ENCODE assay signal across 8 cellular contexts in the genomic region with DNA sequence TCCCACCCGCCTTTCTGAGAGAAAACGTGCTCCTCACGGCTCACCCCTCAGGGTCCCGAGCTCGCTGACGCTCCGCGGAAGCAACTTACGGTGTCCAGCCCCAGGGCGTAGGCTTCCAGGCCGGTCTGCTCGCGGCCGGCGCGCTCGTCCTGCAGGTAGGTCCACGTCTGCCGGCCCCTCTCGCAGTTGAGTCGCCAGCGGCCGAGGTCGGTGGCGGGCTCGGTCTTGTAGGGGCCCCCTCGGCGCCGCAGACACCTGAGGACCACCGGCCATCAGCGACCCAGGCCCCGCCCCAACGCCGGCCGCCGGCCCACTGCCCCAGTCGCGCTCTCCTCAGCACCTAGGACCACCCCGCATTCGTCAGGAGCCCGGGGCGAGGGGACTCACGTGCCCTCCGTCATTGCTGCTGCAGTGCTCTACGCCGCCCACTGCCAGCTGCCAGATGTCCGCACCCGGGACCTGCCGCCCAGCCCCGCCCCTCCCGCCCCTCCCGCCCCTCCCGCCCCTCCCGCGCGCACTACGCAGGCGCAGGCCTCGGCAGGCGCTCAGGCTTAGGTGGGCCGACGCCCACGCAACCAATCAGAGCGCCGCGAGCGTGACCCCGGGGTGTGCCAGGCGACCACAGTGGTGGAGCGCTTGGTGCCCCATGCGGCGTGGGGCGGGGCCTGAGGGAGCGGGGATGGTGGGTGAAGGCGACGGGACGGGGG. TPM values are rescaled to one million over a fixed set of nuclear protein-coding genes. Genes with fewer than 3 reads are reported as not detected.
A peak's percentile ranks its signal among the peaks of the same experiment; 100 is the strongest.
DNase-seq lines count a peak whose midpoint lies in the region; ATAC-seq and TF ChIP-seq lines count a peak whose summit lies in the region.

A gene (minus strand): TSS at position 430 of the 707 bp plus-strand sequence. CDS start 29 bp downstream, at position 401.

- ATAC-seq in GM19452 (IDR thresholded peaks at IDR 0.05; ENCODE audit: unreplicated experiment), result peak; percentile 81

- POLR2A ChIA-PET in activated CD4-positive, alpha-beta memory T cell treated with anti-CD3 and anti-CD28 coated beads for 36 hours (lab: Charles Lee), result no interaction called here

- H3K9me3 Mint-ChIP-seq in CD14-positive monocyte, result peaks cover 0 to 7% (median 1%) of the 10 kb centered on the region in 7 donors
- no peaks in the 10 kb centered on the region for H3K9me3 Mint-ChIP-seq in activated CD4-positive, alpha-beta memory T cell treated with anti-CD3 and anti-CD28 coated beads for 36 hours

- peak within 1 kb of the TSS; percentile 72 to 98 (median 83) for H3K4me3 ChIP-seq in liver (ENCODE audit: low read depth in 1 of 3, low read length in 3 of 3)

- no peaks in the 10 kb centered on the region for H3K27me3 ChIP-seq in liver (ENCODE audit: control insufficient read depth in 4 of 4, insufficient read depth in 4 of 4, low read length in 3 of 4)

- no peak for TF ChIP-seq RAD21 in liver (IDR thresholded peaks at IDR 0.05)

- under 1% methylated on average over 77 of the region's 77 CpGs for WGBS in liver

- H3K27me3 Mint-ChIP-seq in CD14-positive monocyte (ENCODE audit: low read depth in 3 of 3), result peaks cover 2 to 7% (median 2%) of the 10 kb centered on the region in 3 donors
- H3K27me3 Mint-ChIP-seq in activated CD4-positive, alpha-beta memory T cell treated with anti-CD3 and anti-CD28 coated beads for 36 hours, result no peaks in the 10 kb centered on the region

- H3K36me3 Mint-ChIP-seq in CD14-positive monocyte, result peaks cover 12 to 18% of the 10 kb centered on the region in 2 donors
- peaks cover 12% of the 10 kb centered on the region for H3K36me3 Mint-ChIP-seq in activated CD4-positive, alpha-beta memory T cell treated with anti-CD3 and anti-CD28 coated beads for 36 hours

- intact Hi-C loops in CD14-positive monocyte (cut with micrococcal nuclease), result loop anchor here (2.0 to 5.0 kb wide), 3 partner anchors 44 to 94 kb away; a partner anchor contains a TSS
- intact Hi-C loops in activated CD4-positive, alpha-beta memory T cell treated with anti-CD3 and anti-CD28 coated beads for 36 hours (cut with micrococcal nuclease), result loop anchor here (1.0 to 5.0 kb wide), 4 partner anchors 58 to 586 kb away; a partner anchor contains a TSS

- peak within 1 kb of the TSS; percentile 82 to 84 for H3K27ac ChIP-seq in liver (ENCODE audit: low read depth in 1 of 2, low read length in 2 of 2)

- TF ChIP-seq CTCF in CD14-positive monocyte (IDR thresholded peaks at IDR 0.05) (no peak), liver (IDR thresholded peaks at IDR 0.05; ENCODE audit: low read depth, low read length, missing input control) (no peak)

- H3K4me3 Mint-ChIP-seq in CD14-positive monocyte, result peak within 1 kb of the TSS; percentile 95 to 99
- H3K4me3 Mint-ChIP-seq in activated CD4-positive, alpha-beta memory T cell treated with anti-CD3 and anti-CD28 coated beads for 36 hours, result peak within 1 kb of the TSS; percentile 85

- CTCF ChIA-PET in activated CD4-positive, alpha-beta memory T cell treated with anti-CD3 and anti-CD28 coated beads for 36 hours (lab: Charles Lee), result interaction anchor here (2.5 kb wide), 1 partner anchor 85 kb away, joined by 13 read pairs; no protein-coding TSS in a partner anchor

- H3K9ac ChIP-seq in liver (ENCODE audit: low read depth in 1 of 2, low read length in 2 of 2), result peak within 1 kb of the TSS; percentile 6 to 66

- DNase-seq in CD14-positive monocyte (ENCODE audit: low spot score) (peak; percentile 92), HK-2 (ENCODE audit: unreplicated experiment) (peak; percentile 95), NCI-H82 treated with DMSO at 0.1 percent for 48 hours (lab: John Stamatoyannopoulos, UW; ENCODE audit: unreplicated experiment) (peak; percentile 91), dermis microvascular lymphatic vessel endothelial cell (ENCODE audit: low read depth in 2 of 2) (peak; percentile 93 to 99)
- peak; percentile 97 for DNase-seq in activated CD4-positive, alpha-beta memory T cell treated with anti-CD3 and anti-CD28 coated beads for 36 hours
- peak; percentile 96 for DNase-seq in stimulated activated CD4-positive, alpha-beta T cell treated with anti-CD3 and anti-CD28 coated beads, Interleukin-4, amount 100 ng/mL, for 1 hour

- peaks cover 7 to 48% (median 32%) of the 10 kb centered on the region in 4 donors for H3K4me1 ChIP-seq in liver (ENCODE audit: control insufficient read depth in 4 of 4, insufficient read depth in 4 of 4, low read length in 3 of 4)

- peak within 1 kb of the TSS; percentile 47 to 89 (median 85) for H3K27ac Mint-ChIP-seq in CD14-positive monocyte
- H3K27ac Mint-ChIP-seq in activated CD4-positive, alpha-beta memory T cell treated with anti-CD3 and anti-CD28 coated beads for 36 hours, result peak within 1 kb of the TSS; percentile 70

- H3K4me1 Mint-ChIP-seq in CD14-positive monocyte, result peaks cover 34% of the 10 kb centered on the region
- peaks cover 35% of the 10 kb centered on the region for H3K4me1 Mint-ChIP-seq in activated CD4-positive, alpha-beta memory T cell treated with anti-CD3 and anti-CD28 coated beads for 36 hours (ENCODE audit: low read depth)

- H3K36me3 ChIP-seq in liver (ENCODE audit: control insufficient read depth in 4 of 4, insufficient read depth in 3 of 4, low read depth in 1 of 4, low read length in 3 of 4), result peaks cover 0 to 7% (median under 1%) of the 10 kb centered on the region in 4 donors

- no peaks in the 10 kb centered on the region for H3K9me3 ChIP-seq in liver (ENCODE audit: control insufficient read depth in 4 of 4, low read length in 3 of 4)

TF ChIP-seq in liver, 16 proteins besides CTCF, POLR2A, EP300 and RAD21:
- TF ChIP-seq FOXA2 (IDR thresholded peaks at IDR 0.05), result no peak
- no peak for TF ChIP-seq TAF1 (conservative IDR thresholded peaks at IDR 0.05)
- TF ChIP-seq, protein P1, sequence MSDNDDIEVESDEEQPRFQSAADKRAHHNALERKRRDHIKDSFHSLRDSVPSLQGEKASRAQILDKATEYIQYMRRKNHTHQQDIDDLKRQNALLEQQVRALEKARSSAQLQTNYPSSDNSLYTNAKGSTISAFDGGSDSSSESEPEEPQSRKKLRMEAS (IDR thresholded peaks at IDR 0.05), result peak; percentile 3
- TF ChIP-seq GABPA (IDR thresholded peaks at IDR 0.05 in 1 of 2, conservative IDR thresholded peaks at IDR 0.05 in 1 of 2), result no peak
- TF ChIP-seq EGR1 (IDR thresholded peaks at IDR 0.05; ENCODE audit: low read depth in 2 of 2), result peak; percentile 94 to 95
- peak; percentile 26 for TF ChIP-seq NR2F2 (IDR thresholded peaks at IDR 0.05)
- TF ChIP-seq, protein P2, sequence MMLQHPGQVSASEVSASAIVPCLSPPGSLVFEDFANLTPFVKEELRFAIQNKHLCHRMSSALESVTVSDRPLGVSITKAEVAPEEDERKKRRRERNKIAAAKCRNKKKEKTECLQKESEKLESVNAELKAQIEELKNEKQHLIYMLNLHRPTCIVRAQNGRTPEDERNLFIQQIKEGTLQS (IDR thresholded peaks at IDR 0.05), result no peak
TF ChIP-seq in liver: peak in this region for 3.

RNA-seq across cellular contexts. Expression of the gene that starts here (rescaled TPM):
- 1 to 10 TPM; 4.1 to 4.9 TPM for polyA plus RNA-seq in CD14-positive monocyte
- 10 to 100 TPM; 22.7 to 22.8 TPM for total RNA-seq in activated CD4-positive, alpha-beta memory T cell treated with anti-CD3 and anti-CD28 coated beads for 36 hours
- 55.0 and 61.0 TPM in 2 replicates for total RNA-seq in dermis microvascular lymphatic vessel endothelial cell
- total RNA-seq in liver, result 100 to 1,000 TPM; 142 to 194 TPM
- 10 to 100 TPM; 27.6 to 36.7 TPM for polyA plus RNA-seq in liver

Comparison
In these comparisons a context has a peak if more than half of its experiments do, and no peak if none do; other contexts are left out.
1. Peak in every context shown above with its lines: DNase-seq, ATAC-seq, H3K4me3 ChIP-seq and H3K27ac ChIP-seq.
2. RNA of the gene that starts here (polyA plus RNA-seq): 27.6 to 36.7 TPM in liver; 4.1 to 4.9 TPM in CD14-positive monocyte; every median in the first group is over 4 times any median in the second.